Comparison of ENCODE assay signal across 24 cellular contexts in genomic region chr10:131568866-131569265, GRCh38.
"Had no signal": no experiment of that assay in that cellular context is flagged by ENCODE, and none has a peak within 500 bp of the region (broad histone marks: within the 10 kb centered on the region; RNA-seq: fewer than 3 reads in every experiment).

No MANE protein-coding gene starts in this region.

- H3K4me3 Mint-ChIP-seq: mesothelial cell of epicardium; naive B cell; natural killer cell; nephron progenitor cell; neural progenitor cell; stimulated activated naive B cell treated with anti-CD40 and anti-IgM and Interleukin-4, amounts not matched to agents 10 μg/mL and 1 μg/mL and 100 μg/mL, for 72 hours had no signal

- H3K4me1 Mint-ChIP-seq: mesothelial cell of epicardium; naive B cell; natural killer cell; stimulated activated naive B cell treated with anti-CD40 and anti-IgM and Interleukin-4, amounts not matched to agents 10 μg/mL and 1 μg/mL and 100 μg/mL, for 72 hours had no signal

- H3K27ac Mint-ChIP-seq: mesothelial cell of epicardium; naive B cell; natural killer cell; nephron progenitor cell; neural progenitor cell; stimulated activated naive B cell treated with anti-CD40 and anti-IgM and Interleukin-4, amounts not matched to agents 10 μg/mL and 1 μg/mL and 100 μg/mL, for 72 hours had no signal

- H3K4me2 ChIP-seq: neural progenitor cell, smooth muscle cell had no signal

- H3K36me3 Mint-ChIP-seq: mesothelial cell of epicardium, neural progenitor cell had no signal

- DNase-seq: hippocampal formation; kidney; left colon; left ventricle myocardium inferior; mesendoderm; naive B cell; natural killer cell; nephron progenitor cell; ovary; stimulated activated CD4-positive, alpha-beta T cell treated with anti-CD3 and anti-CD28 coated beads, Interleukin-1b, Interleukin-23, amount 100 ng/mL, for 48 hours; stimulated activated CD4-positive, alpha-beta T cell treated with anti-CD3 and anti-CD28 coated beads, Interleukin-2, amount 100 ng/mL, for 48 hours; stimulated activated naive B cell treated with anti-CD40 and anti-IgM and Interleukin-4, amounts not matched to agents 10 μg/mL and 1 μg/mL and 100 μg/mL, for 72 hours; stimulated activated naive CD8-positive, alpha-beta T cell treated with anti-CD3 and anti-CD28 coated beads, Interleukin-15, Interleukin-2, amounts not matched to agents 100 U/mL and 50 U/mL, for 24 hours; trophoblast cell; uterus had no signal

- H3K27me3 ChIP-seq: neural progenitor cell, ovary, right atrium auricular region, right lobe of liver, tibial artery, uterus had no signal

- H2AFZ ChIP-seq: neural progenitor cell had no signal

- H3K9ac ChIP-seq: neural progenitor cell had no signal

- H3K4me3 ChIP-seq: left ventricle myocardium inferior, lung, neural progenitor cell, ovary, right atrium auricular region, right lobe of liver, smooth muscle cell, suprapubic skin, thoracic aorta, tibial artery, uterus had no signal

- H3K36me3 ChIP-seq: left ventricle myocardium inferior, ovary, right atrium auricular region, right lobe of liver, suprapubic skin, thoracic aorta, tibial artery, uterus had no signal

- ATAC-seq: left colon; natural killer cell; right lobe of liver; stimulated activated naive B cell treated with anti-CD40 and anti-IgM and Interleukin-4, amounts not matched to agents 10 μg/mL and 1 μg/mL and 100 μg/mL, for 72 hours; stimulated activated naive CD8-positive, alpha-beta T cell treated with anti-CD3 and anti-CD28 coated beads, Interleukin-15, Interleukin-2, amounts not matched to agents 100 U/mL and 50 U/mL, for 24 hours had no signal

- H3K27ac ChIP-seq: left ventricle myocardium inferior, neural progenitor cell, ovary, right atrium auricular region, right lobe of liver, suprapubic skin, thoracic aorta, tibial artery, uterus had no signal

- H3K9me3 ChIP-seq: ovary, right lobe of liver, suprapubic skin, uterus had no signal

- H3K4me1 ChIP-seq: left ventricle myocardium inferior, neural progenitor cell, right atrium auricular region, right lobe of liver, suprapubic skin, tibial artery, uterus had no signal
